31 cellular contexts compared by ENCODE assay signal in genomic region chr4:16846520-16847117, GRCh38. TPM values are rescaled to one million over a fixed set of nuclear protein-coding genes. Genes with fewer than 3 reads are reported as not detected.
A peak's percentile ranks its signal among the peaks of the same experiment; 100 is the strongest.
DNase-seq lines count a peak whose midpoint lies in the region; ATAC-seq, FAIRE-seq and TF ChIP-seq lines count a peak whose summit lies in the region.
"Had no signal": no experiment of that assay in that cellular context is flagged by ENCODE, and none has a peak within 500 bp of the region (broad histone marks: within the 10 kb centered on the region; RNA-seq: fewer than 3 reads in every experiment).

No MANE protein-coding gene starts in this region.

- H3K4me3 ChIP-seq in HUES48 (ENCODE audit: low read depth, low read length) (0 out of 2 replicates have a peak overlapping the region, but pooled peaks have one; percentile 4), iPS-18a (ENCODE audit: low read length) (peak overlapping the region; percentile 33), WERI-Rb-1 (ENCODE audit: low read depth, low read length) (no peak overlapping the region)
- H3K4me3 ChIP-seq: GM12878 had no signal

- H3K36me3 Mint-ChIP-seq in WTC11, result peaks cover 18% of the 10 kb centered on the region
- H3K36me3 Mint-ChIP-seq in Calu3 (ENCODE audit: insufficient read depth, unreplicated experiment), result no peaks in the 10 kb centered on the region
- H3K36me3 Mint-ChIP-seq: CD4-positive, alpha-beta memory T cell had no signal

- no peaks in the 10 kb centered on the region for H3K36me3 ChIP-seq in HUES48 (ENCODE audit: control insufficient read depth, insufficient read depth, low read length)
- no peaks in the 10 kb centered on the region for H3K36me3 ChIP-seq in iPS-18a (ENCODE audit: control insufficient read depth, low read depth, low read length)
- no peaks in the 10 kb centered on the region for H3K36me3 ChIP-seq in WERI-Rb-1

- H3K27ac Mint-ChIP-seq in WTC11, result peak overlapping the region; percentile 91
- no peak overlapping the region for H3K27ac Mint-ChIP-seq in Calu3 (ENCODE audit: unreplicated experiment)
- H3K27ac Mint-ChIP-seq: CD4-positive, alpha-beta memory T cell had no signal

- CTCF ChIA-PET in WTC11 (lab: Charles Lee) (interaction anchor here (1.2 to 1.9 kb wide), 4 partner anchors 10 to 82 kb away, joined by 3 to 9 read pairs (median 4); no protein-coding TSS in a partner anchor), Calu3 (lab: Charles Lee) (no interaction called here)

- H3K4me1 ChIP-seq in HUES48 (ENCODE audit: control insufficient read depth, insufficient read depth, low read length) (peaks cover 59% of the 10 kb centered on the region), iPS-18a (ENCODE audit: control insufficient read depth, low read depth, low read length) (peaks cover 52% of the 10 kb centered on the region)
- H3K4me1 ChIP-seq: Caco-2 had no signal

- H3K9me3 ChIP-seq in HUES48 (ENCODE audit: control insufficient read depth, insufficient read depth, low read length) (no peaks in the 10 kb centered on the region), iPS-18a (ENCODE audit: control insufficient read depth, low read depth, low read length) (no peaks in the 10 kb centered on the region), WERI-Rb-1 (ENCODE audit: severe bottlenecking) (no peaks in the 10 kb centered on the region)
- H3K9me3 ChIP-seq: Caco-2 had no signal

- H3K9me3 Mint-ChIP-seq in WTC11, result peaks cover 11% of the 10 kb centered on the region
- peaks cover 4% of the 10 kb centered on the region for H3K9me3 Mint-ChIP-seq in Calu3 (ENCODE audit: low read depth, unreplicated experiment)
- H3K9me3 Mint-ChIP-seq: CD4-positive, alpha-beta memory T cell had no signal

- H3K4me3 Mint-ChIP-seq in WTC11, result peak overlapping the region; percentile 22
- H3K4me3 Mint-ChIP-seq in Calu3 (ENCODE audit: low read depth, unreplicated experiment), result no peak overlapping the region
- H3K4me3 Mint-ChIP-seq: CD4-positive, alpha-beta memory T cell had no signal

- H3K27me3 Mint-ChIP-seq in WTC11 (ENCODE audit: low read depth) (no peaks in the 10 kb centered on the region), Calu3 (ENCODE audit: unreplicated experiment) (no peaks in the 10 kb centered on the region)

- peaks cover 82% of the 10 kb centered on the region for H3K4me1 Mint-ChIP-seq in WTC11
- no peaks in the 10 kb centered on the region for H3K4me1 Mint-ChIP-seq in Calu3 (ENCODE audit: low read depth, unreplicated experiment)
- H3K4me1 Mint-ChIP-seq: CD4-positive, alpha-beta memory T cell had no signal

- BruUV-seq in Calu3 (replicated peaks; lab: Mats Ljungman, UMichigan), result no TSS peak

- TF ChIP-seq CTCF in WTC11 (IDR thresholded peaks at IDR 0.05) (no peak), WERI-Rb-1 (IDR thresholded peaks at IDR 0.05; ENCODE audit: low read depth, low read length) (no peak), Calu3 (IDR thresholded peaks at IDR 0.05; ENCODE audit: unreplicated experiment) (no peak)

- POLR2A ChIA-PET in WTC11 (lab: Charles Lee), result no interaction called here

- H3K9ac ChIP-seq in HUES48 (ENCODE audit: low read depth, low read length), result peak overlapping the region; percentile 29; the same call in 1 of the 2 replicates
- H3K9ac ChIP-seq in iPS-18a (ENCODE audit: low read length), result peak overlapping the region; percentile 45

- FAIRE-seq in GM19239 (lab: Jason Lieb, UNC), result no peak
- FAIRE-seq: GM12878 had no signal

- DNase-seq in WTC11 (ENCODE audit: low spot score) (no peak), GM19239 (ENCODE audit: insufficient read length, low spot score) (no peak), WERI-Rb-1 (no peak), Calu3 (no peak)
- DNase-seq: C1 segment of cervical spinal cord; Caco-2; CD4-positive, alpha-beta memory T cell; DMS 273 treated with DMSO at 0.1 percent for 48 hours; DMS79; EL; GDM1; KBM-7; NCI-H1105 treated with DMSO at 0.1 percent for 48 hours; NCI-H146; NCI-H1930; NCI-H2107; NCI-H526 treated with DMSO at 0.1 percent for 48 hours; SHP77 treated with DMSO at 0.1 percent for 48 hours had no signal

- intact Hi-C loops in Calu3 (cut with micrococcal nuclease; ENCODE audit: unreplicated experiment), result no loop called here

- H3K27me3 ChIP-seq in HUES48 (ENCODE audit: control insufficient read depth, insufficient read depth, low read length) (no peaks in the 10 kb centered on the region), iPS-18a (ENCODE audit: control insufficient read depth, insufficient read depth, low read length) (no peaks in the 10 kb centered on the region), WERI-Rb-1 (ENCODE audit: insufficient read depth, low read depth, severe bottlenecking) (peaks cover 8% of the 10 kb centered on the region)

- H3K27ac ChIP-seq in HUES48 (ENCODE audit: low read depth, low read length) (peak overlapping the region; percentile 93), iPS-18a (ENCODE audit: low read length) (peak overlapping the region; percentile 82), WERI-Rb-1 (no peak overlapping the region)
- H3K27ac ChIP-seq: RWPE1 had no signal

- peak; percentile 81 for ATAC-seq in WTC11
- no peak for ATAC-seq in GM18873 (IDR thresholded peaks at IDR 0.05; ENCODE audit: low FRiP score, unreplicated experiment)
- ATAC-seq: GM12878, HCT116, Panc1 had no signal

TF ChIP-seq in WTC11, 78 proteins besides CTCF, POLR2A, EP300 and RAD21:
- TF ChIP-seq ATF6 (CRISPR knock-in tag; IDR thresholded peaks at IDR 0.05) (no peak), ZNF263 (CRISPR knock-in tag; IDR thresholded peaks at IDR 0.05; ENCODE audit: low read depth) (no peak), USF2 (CRISPR knock-in tag; IDR thresholded peaks at IDR 0.05) (no peak; the same call in 1 of the 2 replicates), USF1 (CRISPR knock-in tag; IDR thresholded peaks at IDR 0.05) (no peak), ATF3 (CRISPR knock-in tag; conservative IDR thresholded peaks at IDR 0.05) (no peak), MYBL2 (CRISPR knock-in tag; IDR thresholded peaks at IDR 0.05) (no peak), ERG (CRISPR knock-in tag; IDR thresholded peaks at IDR 0.05) (no peak), EMX1 (CRISPR knock-in tag; IDR thresholded peaks at IDR 0.05) (no peak), ZNF121 (CRISPR knock-in tag; IDR thresholded peaks at IDR 0.05) (no peak), TCF7 (CRISPR knock-in tag; IDR thresholded peaks at IDR 0.05; ENCODE audit: low read depth) (no peak), ZNF219 (CRISPR knock-in tag; IDR thresholded peaks at IDR 0.05; ENCODE audit: borderline replicate concordance) (no peak), ZNF317 (CRISPR knock-in tag; IDR thresholded peaks at IDR 0.05; ENCODE audit: borderline replicate concordance, low read depth) (no peak)

RNA-seq across cellular contexts. Expression of gene LDB2, which starts 51.8 kb away (rescaled TPM):
- 62.4 to 67.4 TPM (median 67.3 TPM) in 3 replicates for total RNA-seq in WTC11 (2021)
- total RNA-seq in Calu3 (2022), result not detected in 2 replicates
- total RNA-seq: Caco-2; CD4-positive, alpha-beta memory T cell; HT-29; LHCN-M2; MCF 10A; NCI-H460; OCI-LY7; T-helper 1 cell treated with Interleukin-12 subunit alpha and Interleukin-12 subunit beta and Interleukin-4 antibody, amounts not matched to agents 30 ng/mL and 1 ng/mL, for 36 hours had no signal

Comparison
In these comparisons a context has a peak if more than half of its experiments do, and no peak if none do; other contexts are left out.
1. RNA of gene LDB2, which starts 51.8 kb away (total RNA-seq): 62.4 to 67.4 TPM in WTC11; not detected in Calu3; every median in the first group is over 10 times any median in the second.